Comparison of ENCODE assay signal across 29 cellular contexts in the genomic region with DNA sequence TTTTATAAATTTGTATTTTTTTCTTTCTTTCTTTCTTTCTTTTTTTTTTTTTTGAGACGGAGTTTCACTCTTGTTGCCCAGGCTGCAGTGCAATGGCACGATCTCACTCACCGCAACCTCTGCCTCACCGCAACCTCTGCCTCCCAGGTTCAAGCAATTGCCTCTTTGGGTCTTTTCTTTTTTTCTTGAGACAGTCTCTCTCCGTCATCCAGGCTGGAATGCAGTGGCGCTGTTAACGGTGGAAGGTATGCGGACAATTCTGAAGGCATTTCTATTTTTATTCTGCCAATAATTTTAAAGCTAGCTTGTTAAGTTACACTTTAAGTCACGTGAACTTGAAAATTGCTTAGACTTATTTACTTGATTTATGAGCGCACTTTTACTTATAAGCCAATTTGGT. TPM values are rescaled to one million over a fixed set of nuclear protein-coding genes. Genes with fewer than 3 reads are reported as not detected.
DNase-seq lines count a peak whose midpoint lies in the region; ATAC-seq and TF ChIP-seq lines count a peak whose summit lies in the region.
"Had no signal": no experiment of that assay in that cellular context is flagged by ENCODE, and none has a peak within 500 bp of the region (broad histone marks: within the 10 kb centered on the region; RNA-seq: fewer than 3 reads in every experiment).

No MANE protein-coding gene starts in this region.

- H3K27ac ChIP-seq in gastroesophageal sphincter (peak overlapping the region in 3 of 4 donors; percentile 19 to 47 (median 38)), upper lobe of right lung (no peak overlapping the region), prostate gland (no peak overlapping the region)
- H3K27ac ChIP-seq: Peyer's patch, SJCRH30, upper lobe of left lung had no signal

- no peak for TF ChIP-seq EP300 in gastroesophageal sphincter (IDR thresholded peaks at IDR 0.05)

- H3K4me3 ChIP-seq in gastroesophageal sphincter (no peak overlapping the region), upper lobe of right lung (no peak overlapping the region), prostate gland (no peak overlapping the region)
- H3K4me3 ChIP-seq: Peyer's patch, SJCRH30, upper lobe of left lung had no signal

- TF ChIP-seq POLR2A in gastroesophageal sphincter (IDR thresholded peaks at IDR 0.05) (no peak), prostate gland (IDR thresholded peaks at IDR 0.05) (no peak)

- H3K4me1 ChIP-seq in gastroesophageal sphincter = peaks cover 0 to 7% (median 2%) of the 10 kb centered on the region in 3 donors
- H3K4me1 ChIP-seq in upper lobe of right lung = no peaks in the 10 kb centered on the region
- H3K4me1 ChIP-seq in prostate gland (replicated peaks) = no peaks in the 10 kb centered on the region
- H3K4me1 ChIP-seq: Caco-2, Peyer's patch, SJCRH30, upper lobe of left lung had no signal

- no peaks in the 10 kb centered on the region for H3K27me3 ChIP-seq in gastroesophageal sphincter
- H3K27me3 ChIP-seq in upper lobe of right lung = no peaks in the 10 kb centered on the region
- no peaks in the 10 kb centered on the region for H3K27me3 ChIP-seq in prostate gland (replicated peaks; ENCODE audit: insufficient read depth)
- H3K27me3 ChIP-seq: Peyer's patch, sigmoid colon, SJCRH30, upper lobe of left lung had no signal

- intact Hi-C loops in Right ventricle myocardium superior (cut with DNase I) = no loop called here
- intact Hi-C loops in cardiac septum (cut with DNase I) = no loop called here
- intact Hi-C loops in upper lobe of right lung (cut with DNase I) = no loop called here
- intact Hi-C loops in prostate gland (cut with DNase I) = loop anchor here (5.0 kb wide), 1 partner anchor 47 kb away; no protein-coding TSS in a partner anchor

- WGBS in gastroesophageal sphincter (ENCODE audit: low coverage in 1 of 2), 2 donors = 11 to 35% methylated on average over 6 to 10 of the region's 10 CpGs
- 40% methylated on average over 10 of the region's 10 CpGs for WGBS in prostate gland

- H3K36me3 ChIP-seq in gastroesophageal sphincter (no peaks in the 10 kb centered on the region), upper lobe of right lung (no peaks in the 10 kb centered on the region), prostate gland (no peaks in the 10 kb centered on the region)
- H3K36me3 ChIP-seq: Peyer's patch, sigmoid colon, SJCRH30, upper lobe of left lung had no signal

- DNase-seq in Right ventricle myocardium superior (no peak), cardiac septum (ENCODE audit: low spot score) (no peak), left kidney (ENCODE audit: low read depth, low spot score) (peak; percentile 11), upper lobe of right lung (no peak), prostate gland (ENCODE audit: low spot score) (no peak)
- DNase-seq in activated CD4-positive, CD25-positive, alpha-beta regulatory T cell treated with anti-CD3 and anti-CD28 coated beads, Interleukin-2, amount 50 U/mL, for 72 hours = no peak
- DNase-seq in stimulated activated CD4-positive, alpha-beta T cell treated with anti-CD3 and anti-CD28 coated beads, Interleukin-15, amount 100 ng/mL, for 24 hours = no peak
- DNase-seq: 8988T; activated CD4-positive, alpha-beta T cell treated with anti-CD3 and anti-CD28 coated beads, Interleukin-2, amount 10 ng/mL, durations not matched to agents 7 days and 5 days; activated effector memory CD4-positive, alpha-beta T cell treated with anti-CD3 and anti-CD28 coated beads, Interleukin-2, amount 50 U/mL, for 16 hours; activated naive CD8-positive, alpha-beta T cell treated with anti-CD3 and anti-CD28 coated beads for 36 hours; aorta; C1 segment of cervical spinal cord; Caco-2; foreskin fibroblast; MV-4-11; NCI-H1436; NCI-H2081 treated with DMSO at 0.1 percent for 48 hours; NCI-H345; NCI-H69; Peyer's patch; sigmoid colon; SJCRH30; stimulated activated CD4-positive, alpha-beta T cell treated with anti-CD3 and anti-CD28 coated beads, Interleukin-4, amount 100 ng/mL, for 4 hours; upper lobe of left lung had no signal

- no peaks in the 10 kb centered on the region for H3K9me3 ChIP-seq in gastroesophageal sphincter
- H3K9me3 ChIP-seq in upper lobe of right lung = no peaks in the 10 kb centered on the region
- H3K9me3 ChIP-seq in prostate gland = no peaks in the 10 kb centered on the region
- H3K9me3 ChIP-seq: Caco-2, Peyer's patch, sigmoid colon, SJCRH30, upper lobe of left lung had no signal

- TF ChIP-seq CTCF in gastroesophageal sphincter (IDR thresholded peaks at IDR 0.05) = peak in 1 of 4 experiments; percentile 12
- no peak for TF ChIP-seq CTCF in upper lobe of right lung (IDR thresholded peaks at IDR 0.05)
- TF ChIP-seq CTCF in prostate gland (IDR thresholded peaks at IDR 0.05) = no peak

- ATAC-seq in Right ventricle myocardium superior (ENCODE audit: poor library complexity) (peak; percentile 77), gastroesophageal sphincter (peak; percentile 66), upper lobe of right lung (peak; percentile 41)
- ATAC-seq: esophagus mucosa, HCT116, left lobe of liver had no signal

RNA-seq across cellular contexts. Expression of a gene that starts 8.8 kb away (rescaled TPM):
- total RNA-seq in Right ventricle myocardium superior (19.3 TPM), cardiac septum (25.5 TPM), gastroesophageal sphincter (10 to 100 TPM; 22.7 to 52.0 (median 42.1) TPM), upper lobe of right lung (29.7 TPM), prostate gland (100 to 1,000 TPM in 1 of 2 donors, 10 to 100 TPM in 1; 38.2 to 104 TPM)

RNA-seq across cellular contexts. Expression of a gene that starts 43.9 kb away (rescaled TPM):
- total RNA-seq in Right ventricle myocardium superior (88.2 TPM), cardiac septum (87.1 TPM), gastroesophageal sphincter (100 to 1,000 TPM in 1 of 4 donors, 10 to 100 TPM in 3; 79.5 to 105 (median 90.2) TPM), upper lobe of right lung (176 TPM), prostate gland (100 to 1,000 TPM; 128 to 141 TPM)

Comparison
In these comparisons a context has a peak if more than half of its experiments do, and no peak if none do; other contexts are left out.
1. H3K27ac ChIP-seq: peak in gastroesophageal sphincter (3 of 4); none in upper lobe of right lung (single experiment) and prostate gland (0 of 2).
2. Peak in every context shown above with its lines, with median percentiles within 50 percentile points of each other: ATAC-seq.